Comparison of ENCODE assay signal across 7 cellular contexts in the genomic region with DNA sequence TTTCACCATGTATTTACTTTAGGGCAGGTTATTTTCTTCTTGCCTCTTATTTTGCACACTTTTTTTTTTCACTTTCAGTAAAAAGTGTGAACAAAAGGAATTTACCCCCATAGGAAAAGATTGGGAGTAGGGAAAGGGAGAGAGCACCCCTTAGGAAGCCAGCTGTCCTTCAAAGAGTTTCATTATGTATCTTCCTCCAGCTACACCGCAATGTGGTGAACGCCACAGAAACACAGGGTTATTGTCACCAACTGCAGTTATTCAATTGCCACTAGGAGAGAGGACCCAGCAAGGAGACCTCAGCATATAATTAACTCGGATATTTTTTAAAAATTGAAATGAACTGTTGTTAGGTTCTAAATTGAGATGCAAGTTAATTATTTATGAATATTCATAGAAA.
DNase-seq lines count a peak whose midpoint lies in the region; ATAC-seq and TF ChIP-seq lines count a peak whose summit lies in the region.

No MANE protein-coding gene starts in this region.

- no peaks in the 10 kb centered on the region for H3K79me2 ChIP-seq in OCI-LY3 (ENCODE audit: low read length)

- peak; percentile 74 for ATAC-seq in HG02938 (IDR thresholded peaks at IDR 0.05; ENCODE audit: unreplicated experiment)

- TF ChIP-seq POLR2A in GM19099 (IDR thresholded peaks at IDR 0.05; ENCODE audit: extremely low read depth, insufficient read length, low read depth) (peak; percentile 3), testis (IDR thresholded peaks at IDR 0.05) (no peak)

- peak; percentile 38 for DNase-seq in midbrain (lab: John Stamatoyannopoulos, UW)
- DNase-seq in testis, result no peak
- DNase-seq in hepatic stellate cell (ENCODE audit: low spot score), result no peak
- no peak for DNase-seq in stimulated activated CD8-positive, alpha-beta memory T cell treated with anti-CD3 and anti-CD28 coated beads, Interleukin-4, amount 100 ng/mL, for 48 hours

- H3K4me1 ChIP-seq in OCI-LY3 (ENCODE audit: low read length) (peaks cover 15% of the 10 kb centered on the region), testis (peaks cover 6% of the 10 kb centered on the region)

- H3K27ac ChIP-seq in OCI-LY3 (ENCODE audit: low read length) (no peak overlapping the region), testis (no peak overlapping the region)

- intact Hi-C loops in testis (cut with DNase I; ENCODE audit: low total_unique reads), result no loop called here

- TF ChIP-seq CTCF in OCI-LY3 (IDR thresholded peaks at IDR 0.05; ENCODE audit: low read depth, low read length), result no peak
- TF ChIP-seq CTCF in testis (IDR thresholded peaks at IDR 0.05), result no peak

- peak overlapping the region; percentile 77; the same call in 1 of the 2 replicates for H2AFZ ChIP-seq in OCI-LY3 (ENCODE audit: low read depth, low read length)

- H3K4me2 ChIP-seq in OCI-LY3 (ENCODE audit: low read length), result peak overlapping the region; percentile 87

- peak overlapping the region; percentile 60 for H3K9ac ChIP-seq in OCI-LY3 (ENCODE audit: low read length)

- H3K9me3 ChIP-seq in OCI-LY3 (ENCODE audit: insufficient read depth, low read length), result no peaks in the 10 kb centered on the region
- H3K9me3 ChIP-seq in testis, result no peaks in the 10 kb centered on the region

- H3K36me3 ChIP-seq in OCI-LY3 (replicated peaks; ENCODE audit: low read depth, low read length) (no peaks in the 10 kb centered on the region), testis (ENCODE audit: low read depth, missing control alignments) (no peaks in the 10 kb centered on the region)

- 58 to 62% methylated on average over 3 of the region's 3 CpGs for WGBS in testis, 2 donors

- no peaks in the 10 kb centered on the region for H3K27me3 ChIP-seq in OCI-LY3 (ENCODE audit: low read depth, low read length)
- H3K27me3 ChIP-seq in testis, result no peaks in the 10 kb centered on the region

- H3K4me3 ChIP-seq in OCI-LY3 (ENCODE audit: low read length) (peak overlapping the region; percentile 76), testis (peak overlapping the region in 1 of 2 donors; percentile 15)

- H4K20me1 ChIP-seq in OCI-LY3 (ENCODE audit: insufficient read depth, low read length), result no peaks in the 10 kb centered on the region
